In the genomic region with DNA sequence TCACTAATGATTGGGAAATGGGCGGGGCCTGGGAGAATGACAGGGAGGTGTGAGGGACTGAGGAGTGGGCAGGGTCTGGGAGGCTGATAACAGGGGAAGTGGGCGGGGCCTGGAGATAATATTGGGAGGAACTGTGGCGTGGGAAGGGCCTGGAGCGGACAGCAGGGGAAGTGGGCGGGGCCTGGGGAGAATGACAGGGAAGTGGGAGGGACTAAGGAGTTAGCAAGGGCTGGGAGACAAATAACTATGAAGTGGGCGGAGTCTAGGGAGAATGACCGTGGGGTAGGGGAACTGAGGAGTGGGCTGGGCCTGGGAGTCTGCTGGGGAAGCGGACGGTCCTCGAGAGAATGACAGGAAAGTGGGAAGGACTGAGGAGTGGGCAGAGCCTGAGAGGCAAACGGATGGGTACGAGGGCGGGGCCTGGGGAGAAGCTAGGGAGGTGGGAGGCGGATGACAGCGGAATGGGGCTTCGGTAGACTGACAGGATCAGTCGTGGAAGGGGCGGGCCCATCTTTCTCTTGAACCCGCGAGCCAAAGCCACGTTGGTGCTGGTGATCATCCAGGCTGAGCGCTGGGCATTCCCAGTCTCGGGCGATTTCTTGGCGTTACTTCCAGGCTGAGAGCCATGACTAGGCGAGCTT, we compare ENCODE assay signal across 8 cellular contexts. TPM values are rescaled to one million over a fixed set of nuclear protein-coding genes. Genes with fewer than 3 reads are reported as not detected.
DNase-seq lines count a peak whose midpoint lies in the region; TF ChIP-seq lines count a peak whose summit lies in the region.

No MANE protein-coding gene starts in this region.

- in situ Hi-C loops in HAP-1 (cut with MboI; ENCODE audit: low sequenced_read_pairs), result loop anchor here (5.0 to 25.0 kb wide), 3 partner anchors 116 to 346 kb away; partner anchors contain the start of genes GPR108 and TRIP10

- H3K36me3 ChIP-seq in HAP-1 (replicated peaks) (no peaks in the 10 kb centered on the region), kidney epithelial cell (ENCODE audit: control insufficient read depth, insufficient read depth, low read length) (no peaks in the 10 kb centered on the region)

- H3K27me3 ChIP-seq in HAP-1 (ENCODE audit: low read depth) (no peaks in the 10 kb centered on the region), kidney epithelial cell (ENCODE audit: control insufficient read depth, insufficient read depth, low read length) (no peaks in the 10 kb centered on the region)

- peak; percentile 96 for DNase-seq in Daoy (ENCODE audit: low read depth)
- peak; percentile 98 to 100 for DNase-seq in HAP-1 (ENCODE audit: low spot score in 2 of 2)
- DNase-seq in NCI-H2029 (lab: John Stamatoyannopoulos, UW), result peak; percentile 97
- peak in 3 of 4 experiments; percentile 31 to 54 (median 47) for DNase-seq in activated CD4-positive, CD25-positive, alpha-beta regulatory T cell (lab: John Stamatoyannopoulos, UW)
- peak; percentile 96 for DNase-seq in choroid plexus epithelial cell (ENCODE audit: low read depth)
- DNase-seq in kidney epithelial cell (ENCODE audit: low read depth), result peak; percentile 79
- DNase-seq in stimulated activated CD4-positive, alpha-beta T cell treated with anti-CD3 and anti-CD28 coated beads, Interleukin-12 subunit alpha, Interleukin-12 subunit beta, amount 100 ng/mL, for 48 hours (ENCODE audit: low read depth in 2 of 3, low spot score in 1 of 3), result peak; percentile 69 to 76 (median 74)
- DNase-seq in NCI-H510A treated with DMSO at 0.1 percent for 48 hours (lab: John Stamatoyannopoulos, UW), result no peak

- TF ChIP-seq CTCF in choroid plexus epithelial cell (conservative IDR thresholded peaks at IDR 0.05; ENCODE audit: low read depth, low read length) (no peak), kidney epithelial cell (IDR thresholded peaks at IDR 0.05; ENCODE audit: insufficient read depth, low read length, poor library complexity, severe bottlenecking) (no peak)

- peak overlapping the region; percentile 56 for H3K4me3 ChIP-seq in HAP-1
- peak overlapping the region; percentile 66 for H3K4me3 ChIP-seq in choroid plexus epithelial cell (ENCODE audit: low read depth, low read length)
- peak overlapping the region; percentile 67 for H3K4me3 ChIP-seq in kidney epithelial cell (ENCODE audit: low read depth, low read length)

- H3K9me3 ChIP-seq in HAP-1, result no peaks in the 10 kb centered on the region

- peaks cover 3% of the 10 kb centered on the region for H3K4me1 ChIP-seq in HAP-1

RNA-seq across cellular contexts. Expression of gene TUBB4A, which starts 14.0 kb away (rescaled TPM):
- total RNA-seq in Daoy (2014; rRNA removed; shearing (Covaris generic)), result 0.17 and 0.65 TPM in 2 replicates
- 1.3 and 4.0 TPM in 2 replicates for total RNA-seq in kidney epithelial cell

RNA-seq across cellular contexts. Expression of gene TNFSF9, which starts 14.7 kb away (rescaled TPM):
- 12.0 and 13.8 TPM in 2 replicates for total RNA-seq in Daoy (2014; rRNA removed; shearing (Covaris generic))
- total RNA-seq in kidney epithelial cell, result 8.9 and 12.3 TPM in 2 replicates

RNA-seq across cellular contexts. Expression of gene DENND1C, which starts 34.6 kb away (rescaled TPM):
- not detected in 2 replicates for total RNA-seq in Daoy (2014; rRNA removed; shearing (Covaris generic))
- 1.6 and 4.6 TPM in 2 replicates for total RNA-seq in kidney epithelial cell

RNA-seq across cellular contexts. Expression of gene CRB3, which starts 52.1 kb away (rescaled TPM):
- not detected in 2 replicates for total RNA-seq in Daoy (2014; rRNA removed; shearing (Covaris generic))
- 84.5 and 87.8 TPM in 2 replicates for total RNA-seq in kidney epithelial cell

RNA-seq across cellular contexts. Expression of gene SLC25A23, which starts 56.5 kb away (rescaled TPM):
- 18.1 and 23.1 TPM in 2 replicates for total RNA-seq in Daoy (2014; rRNA removed; shearing (Covaris generic))
- total RNA-seq in kidney epithelial cell, result 68.6 and 87.7 TPM in 2 replicates
